18 cellular contexts compared by ENCODE assay signal in genomic region chr7:134878731-134879295, GRCh38.
DNase-seq lines count a peak whose midpoint lies in the region; ATAC-seq, FAIRE-seq and TF ChIP-seq lines count a peak whose summit lies in the region.
"Had no signal": no experiment of that assay in that cellular context is flagged by ENCODE, and none has a peak within 500 bp of the region (broad histone marks: within the 10 kb centered on the region; RNA-seq: fewer than 3 reads in every experiment).

No MANE protein-coding gene starts in this region.

- H3K27me3 ChIP-seq in astrocyte (ENCODE audit: insufficient read depth, low read length) (no peaks in the 10 kb centered on the region), prostate gland (replicated peaks; ENCODE audit: insufficient read depth) (no peaks in the 10 kb centered on the region)
- H3K27me3 ChIP-seq: gastrocnemius medialis had no signal

- no peak for FAIRE-seq in astrocyte (lab: Jason Lieb, UNC)

- H3K36me3 Mint-ChIP-seq in astrocyte (ENCODE audit: low read depth, unreplicated experiment): peaks cover 21% of the 10 kb centered on the region
- H3K36me3 Mint-ChIP-seq: naive B cell had no signal

- no peak for ATAC-seq in HG02759 (IDR thresholded peaks at IDR 0.05; ENCODE audit: unreplicated experiment)
- ATAC-seq: activated CD4-positive, CD25-positive, alpha-beta regulatory T cell treated with anti-CD3 and anti-CD28 coated beads, Interleukin-2, amount 50 U/mL, for 24 hours; gastrocnemius medialis; GM23338; psoas muscle; stimulated activated naive CD8-positive, alpha-beta T cell treated with anti-CD3 and anti-CD28 coated beads, Interleukin-15, amount 100 ng/mL, for 72 hours had no signal

- H4K20me1 ChIP-seq in astrocyte (ENCODE audit: insufficient read depth, low read length): peaks cover 80% of the 10 kb centered on the region

- DNase-seq in AG10803 (ENCODE audit: low read depth): no peak
- DNase-seq in astrocyte (ENCODE audit: low read depth): no peak
- DNase-seq in myocyte (ENCODE audit: low read depth): peak; percentile 49
- DNase-seq in hippocampal formation (lab: John Stamatoyannopoulos, UW): no peak
- no peak for DNase-seq in occipital lobe (lab: John Stamatoyannopoulos, UW)
- DNase-seq in prostate gland (ENCODE audit: low spot score): no peak
- DNase-seq: gastrocnemius medialis; left ventricle myocardium superior; naive B cell; NCI-H187 treated with DMSO at 0.1 percent for 48 hours; NCI-H510A; psoas muscle; SHP77; stimulated activated naive CD8-positive, alpha-beta T cell treated with anti-CD3 and anti-CD28 coated beads, Interleukin-15, amount 100 ng/mL, for 72 hours had no signal

- 0 out of 2 replicates have a peak, but pooled peaks have one; percentile 7 for TF ChIP-seq CTCF in AG10803 (conservative IDR thresholded peaks at IDR 0.05; ENCODE audit: low read length)
- 0 out of 2 replicates have a peak, but pooled peaks have one; percentile 10 for TF ChIP-seq CTCF in GM12875 (IDR thresholded peaks at IDR 0.05; ENCODE audit: borderline replicate concordance, insufficient read depth, low read depth, low read length)
- TF ChIP-seq CTCF in astrocyte (IDR thresholded peaks at IDR 0.05; ENCODE audit: insufficient read depth, low read depth, low read length): no peak
- TF ChIP-seq CTCF in prostate gland (IDR thresholded peaks at IDR 0.05): no peak

- TF ChIP-seq POLR2A in prostate gland (IDR thresholded peaks at IDR 0.05): no peak

- peaks cover 19% of the 10 kb centered on the region for H3K4me1 ChIP-seq in astrocyte (ENCODE audit: insufficient read depth, low read length)
- H3K4me1 ChIP-seq in prostate gland (replicated peaks): no peaks in the 10 kb centered on the region
- H3K4me1 ChIP-seq: psoas muscle had no signal

- H3K9me3 Mint-ChIP-seq in astrocyte (ENCODE audit: unreplicated experiment): no peaks in the 10 kb centered on the region
- H3K9me3 Mint-ChIP-seq: GM23338; naive B cell; stimulated activated naive CD8-positive, alpha-beta T cell treated with anti-CD3 and anti-CD28 coated beads, Interleukin-15, amount 100 ng/mL, for 72 hours had no signal

- no peak overlapping the region for H3K9ac ChIP-seq in astrocyte (ENCODE audit: low read length)

- H3K9me3 ChIP-seq in astrocyte (ENCODE audit: insufficient read depth, low read depth, low read length) (no peaks in the 10 kb centered on the region), prostate gland (no peaks in the 10 kb centered on the region)
- H3K9me3 ChIP-seq: gastrocnemius medialis, psoas muscle had no signal

- H3K79me2 ChIP-seq in astrocyte (ENCODE audit: insufficient read depth, low read length): peaks cover 95% of the 10 kb centered on the region

- peaks cover 60% of the 10 kb centered on the region for H3K4me1 Mint-ChIP-seq in astrocyte (ENCODE audit: low read depth, unreplicated experiment)
- H3K4me1 Mint-ChIP-seq: GM23338; naive B cell; stimulated activated naive CD8-positive, alpha-beta T cell treated with anti-CD3 and anti-CD28 coated beads, Interleukin-15, amount 100 ng/mL, for 72 hours had no signal

- no peak overlapping the region for H3K4me3 ChIP-seq in AG10803 (ENCODE audit: low read length)
- no peak overlapping the region for H3K4me3 ChIP-seq in GM12875 (ENCODE audit: low read depth, low read length)
- no peak overlapping the region for H3K4me3 ChIP-seq in astrocyte (ENCODE audit: insufficient read depth, low read depth, low read length)
- no peak overlapping the region for H3K4me3 ChIP-seq in prostate gland
- H3K4me3 ChIP-seq: gastrocnemius medialis, GM23338, psoas muscle had no signal

- intact Hi-C loops in prostate gland (cut with DNase I): no loop called here

- H3K36me3 ChIP-seq in astrocyte (ENCODE audit: insufficient read depth, low read length) (peaks cover 31% of the 10 kb centered on the region), prostate gland (no peaks in the 10 kb centered on the region)
- H3K36me3 ChIP-seq: gastrocnemius medialis had no signal

- H3K27ac ChIP-seq in astrocyte (ENCODE audit: low read depth, low read length) (no peak overlapping the region), prostate gland (no peak overlapping the region)
- H3K27ac ChIP-seq: gastrocnemius medialis, psoas muscle had no signal

- peak overlapping the region; percentile 90 for H3K27ac Mint-ChIP-seq in astrocyte (ENCODE audit: unreplicated experiment)
- H3K27ac Mint-ChIP-seq: GM23338; stimulated activated naive CD8-positive, alpha-beta T cell treated with anti-CD3 and anti-CD28 coated beads, Interleukin-15, amount 100 ng/mL, for 72 hours had no signal

- H2AFZ ChIP-seq in astrocyte (ENCODE audit: low read depth, low read length): no peak overlapping the region
- H2AFZ ChIP-seq: GM23338 had no signal

- no peaks in the 10 kb centered on the region for H3K27me3 Mint-ChIP-seq in astrocyte (ENCODE audit: low read depth, unreplicated experiment)
- H3K27me3 Mint-ChIP-seq: stimulated activated naive CD8-positive, alpha-beta T cell treated with anti-CD3 and anti-CD28 coated beads, Interleukin-15, amount 100 ng/mL, for 72 hours had no signal

- H3K4me3 Mint-ChIP-seq in astrocyte (ENCODE audit: unreplicated experiment): no peak overlapping the region
- H3K4me3 Mint-ChIP-seq: GM23338; naive B cell; stimulated activated naive CD8-positive, alpha-beta T cell treated with anti-CD3 and anti-CD28 coated beads, Interleukin-15, amount 100 ng/mL, for 72 hours had no signal

- no peak overlapping the region for H3K4me2 ChIP-seq in astrocyte (ENCODE audit: low read length)
- H3K4me2 ChIP-seq: GM23338 had no signal

Comparison
In these comparisons a context has a peak if more than half of its experiments do, and no peak if none do; other contexts are left out.
1. CTCF ChIP-seq: peak in AG10803 (single experiment) and GM12875 (single experiment); none in astrocyte (single experiment) and prostate gland (0 of 4).